ENCODE assay signal across 16 cellular contexts in genomic region chr1:51986718-51987117, GRCh38. TPM values are rescaled to one million over a fixed set of nuclear protein-coding genes. Genes with fewer than 3 reads are reported as not detected.
A peak's percentile ranks its signal among the peaks of the same experiment; 100 is the strongest.
DNase-seq lines count a peak whose midpoint lies in the region; ATAC-seq and TF ChIP-seq lines count a peak whose summit lies in the region.
"Had no signal": no experiment of that assay in that cellular context is flagged by ENCODE, and none has a peak within 500 bp of the region (broad histone marks: within the 10 kb centered on the region; RNA-seq: fewer than 3 reads in every experiment).

No MANE protein-coding gene starts in this region.

- no peaks in the 10 kb centered on the region for H3K36me3 Mint-ChIP-seq in nephron (ENCODE audit: low read depth)

- no peak for DNase-seq in HEK293T (ENCODE audit: extremely low spot score)
- peak; percentile 40 for DNase-seq in SK-N-DZ (ENCODE audit: low spot score)
- DNase-seq in substantia nigra (lab: John Stamatoyannopoulos, UW), result no peak
- DNase-seq in NOMO-1 (lab: John Stamatoyannopoulos, UW; ENCODE audit: unreplicated experiment in 2 of 2), result no peak
- DNase-seq: CD8-positive, alpha-beta memory T cell; HCEC 1CT; MV-4-11; NCI-H1694; NCI-H2107; NCI-H82; SHP77 treated with DMSO at 0.1 percent for 48 hours; SW 1271 had no signal

- POLR2A ChIA-PET in HEK293T (lab: Yijun Ruan, JAX), result no interaction called here

- 0 out of 2 replicates have a peak overlapping the region, but pooled peaks have one; percentile 6 for H3K27ac ChIP-seq in C4-2B
- no peak overlapping the region for H3K27ac ChIP-seq in substantia nigra (ENCODE audit: low read depth, low read length, poor library complexity, severe bottlenecking)

- peaks cover 44% of the 10 kb centered on the region for H3K27me3 Mint-ChIP-seq in nephron (ENCODE audit: low read depth)

- ATAC-seq in GM19023 (IDR thresholded peaks at IDR 0.05; ENCODE audit: unreplicated experiment) (no peak), GM21367 (IDR thresholded peaks at IDR 0.05; ENCODE audit: unreplicated experiment) (no peak)

- peak overlapping the region in 2 of 3 experiments; percentile 12 to 16 for H3K4me3 Mint-ChIP-seq in nephron
- H3K4me3 Mint-ChIP-seq: CD8-positive, alpha-beta memory T cell had no signal

- no peak overlapping the region for H3K27ac Mint-ChIP-seq in nephron

- no peaks in the 10 kb centered on the region for H3K9me3 Mint-ChIP-seq in nephron
- H3K9me3 Mint-ChIP-seq: CD8-positive, alpha-beta memory T cell had no signal

- peaks cover 6% of the 10 kb centered on the region for H3K4me1 Mint-ChIP-seq in nephron

- CTCF ChIA-PET in HEK293T (lab: Yijun Ruan, JAX), result no interaction called here

- no peak for TF ChIP-seq CTCF in C4-2B (conservative IDR thresholded peaks at IDR 0.05)
- TF ChIP-seq CTCF in nephron (IDR thresholded peaks at IDR 0.05; ENCODE audit: unreplicated experiment in 3 of 3), result no peak

TF ChIP-seq in HEK293T, 16 proteins besides CTCF, POLR2A, EP300 and RAD21:
- TF ChIP-seq SP1 (IDR thresholded peaks at IDR 0.05), result no peak
- peak; percentile 22; the same call in 1 of the 2 replicates for TF ChIP-seq PKNOX1 (IDR thresholded peaks at IDR 0.05)

RNA-seq across cellular contexts. Expression of gene RAB3B, which starts 3.8 kb away (rescaled TPM):
- 3.5 and 3.7 TPM in 2 replicates for polyA plus RNA-seq in SK-N-DZ (2014; cell fraction: cytosol; rRNA removed)
- 3.0 and 4.5 TPM in 2 replicates for polyA plus RNA-seq in SK-N-DZ (2014; cell fraction: nucleus; rRNA removed)

RNA-seq across cellular contexts. Expression of gene KTI12, which starts 46.9 kb away (rescaled TPM):
- 15.2 and 19.3 TPM in 2 replicates for polyA plus RNA-seq in SK-N-DZ (2014; cell fraction: cytosol; rRNA removed)
- 13.3 and 18.3 TPM in 2 replicates for polyA plus RNA-seq in SK-N-DZ (2014; cell fraction: nucleus; rRNA removed)
